Comparison of ENCODE assay signal across 8 cellular contexts in genomic region chr7:134986363-134987231, GRCh38. TPM values are rescaled to one million over a fixed set of nuclear protein-coding genes. Genes with fewer than 3 reads are reported as not detected.
DNase-seq lines count a peak whose midpoint lies in the region; ATAC-seq and TF ChIP-seq lines count a peak whose summit lies in the region.

AGBL3 (plus strand) TSS chr7:134986508; CDS start chr7:134987934, 1,426 bp downstream.

- peak within 1 kb of the TSS; percentile 71 for H3K4me3 ChIP-seq in NB4 (ENCODE audit: low read depth, low read length)
- H3K4me3 ChIP-seq in SK-N-MC: peak within 1 kb of the TSS; percentile 84
- peak within 1 kb of the TSS; percentile 12 to 66 (median 58) for H3K4me3 ChIP-seq in thyroid gland (replicated peaks in 1 of 3)

- H3K27me3 ChIP-seq in thyroid gland: no peaks in the 10 kb centered on the region

- 0% methylated on average over 11 to 35 of the region's 69 CpGs for WGBS in thyroid gland, 2 donors

- peak; percentile 66 for TF ChIP-seq CTCF in GM10248 (IDR thresholded peaks at IDR 0.05; ENCODE audit: control extremely low read depth, extremely low read depth, low read depth, missing control alignments)
- peak; percentile 49 for TF ChIP-seq CTCF in NB4 (IDR thresholded peaks at IDR 0.05; ENCODE audit: low read depth, low read length)
- peak; percentile 73 for TF ChIP-seq CTCF in osteocyte (IDR thresholded peaks at IDR 0.05)
- peak in 5 of 6 experiments; percentile 11 to 74 (median 57) for TF ChIP-seq CTCF in thyroid gland (IDR thresholded peaks at IDR 0.05)

- ATAC-seq in HG02571 (IDR thresholded peaks at IDR 0.05; ENCODE audit: unreplicated experiment): peak; percentile 90

- no peaks in the 10 kb centered on the region for H3K9me3 Mint-ChIP-seq in activated naive CD8-positive, alpha-beta T cell (ENCODE audit: low read depth)
- H3K9me3 Mint-ChIP-seq in osteocyte (ENCODE audit: unreplicated experiment): no peaks in the 10 kb centered on the region

- peak within 1 kb of the TSS; percentile 86 for H3K9ac ChIP-seq in SK-N-MC (ENCODE audit: insufficient read length)

- no peaks in the 10 kb centered on the region for H3K27me3 Mint-ChIP-seq in activated naive CD8-positive, alpha-beta T cell
- no peaks in the 10 kb centered on the region for H3K27me3 Mint-ChIP-seq in osteocyte (ENCODE audit: unreplicated experiment)

- peak within 1 kb of the TSS; percentile 97 for H3K27ac Mint-ChIP-seq in activated naive CD8-positive, alpha-beta T cell
- peak within 1 kb of the TSS; percentile 98 for H3K27ac Mint-ChIP-seq in osteocyte (ENCODE audit: unreplicated experiment)

- H3K9me3 ChIP-seq in SK-N-MC (ENCODE audit: low read depth, low read length) (no peaks in the 10 kb centered on the region), thyroid gland (no peaks in the 10 kb centered on the region)

- H3K36me3 Mint-ChIP-seq in activated naive CD8-positive, alpha-beta T cell: peaks cover 10% of the 10 kb centered on the region
- peaks cover 7% of the 10 kb centered on the region for H3K36me3 Mint-ChIP-seq in osteocyte (ENCODE audit: unreplicated experiment)

- H3K36me3 ChIP-seq in SK-N-MC (ENCODE audit: insufficient read depth, low read length) (peaks cover 26% of the 10 kb centered on the region), thyroid gland (no peaks in the 10 kb centered on the region)

- H3K27ac ChIP-seq in SK-N-MC (peak within 1 kb of the TSS; percentile 76; the same call in 1 of the 2 replicates), thyroid gland (peak within 1 kb of the TSS; percentile 45 to 89 (median 86))

- DNase-seq in GM10248 (ENCODE audit: extremely low spot score): peak; percentile 88
- peak; percentile 93 for DNase-seq in NB4 (ENCODE audit: low read depth)
- peak; percentile 73 for DNase-seq in SK-N-MC (ENCODE audit: low read depth, low spot score)
- peak; percentile 86 to 97 (median 93) for DNase-seq in head of caudate nucleus
- peak; percentile 98 for DNase-seq in osteocyte (ENCODE audit: extremely low spot score, unreplicated experiment)
- DNase-seq in thyroid gland: peak; percentile 94 to 97

- POLR2A ChIA-PET in GM10248 (lab: Yijun Ruan, JAX): interaction anchor here (1.4 kb wide), 1 partner anchor 9 kb away, joined by 4 read pairs; no protein-coding TSS in a partner anchor

- peak; percentile 44 for TF ChIP-seq POLR2A in NB4 (IDR thresholded peaks at IDR 0.05; ENCODE audit: extremely low read depth, insufficient read length)
- peak in 1 of 2 donors; percentile 71 for TF ChIP-seq POLR2A in thyroid gland (IDR thresholded peaks at IDR 0.05)

- intact Hi-C loops in head of caudate nucleus (cut with DNase I): loop anchor here (2.0 kb wide), 1 partner anchor 184 kb away; the partner anchor contains the start of gene CYREN
- intact Hi-C loops in thyroid gland (cut with DNase I): loop anchor here (5.0 kb wide), 1 partner anchor 186 kb away; the partner anchor contains the start of gene CYREN

- CTCF ChIA-PET in GM10248 (lab: Yijun Ruan, JAX): interaction anchor here (0.6 to 4.8 kb wide), 42 partner anchors 10 to 351 kb away, joined by 3 to 40 read pairs (median 4); partner anchors contain the start of genes CYREN and TMEM140

- peak within 1 kb of the TSS; percentile 98 for H3K4me3 Mint-ChIP-seq in activated naive CD8-positive, alpha-beta T cell
- H3K4me3 Mint-ChIP-seq in osteocyte (ENCODE audit: unreplicated experiment): peak within 1 kb of the TSS; percentile 97

- H3K4me1 ChIP-seq in thyroid gland: peaks cover 6% of the 10 kb centered on the region in 2 donors

- peaks cover 48% of the 10 kb centered on the region for H3K4me1 Mint-ChIP-seq in activated naive CD8-positive, alpha-beta T cell (ENCODE audit: low read depth)
- H3K4me1 Mint-ChIP-seq in osteocyte (ENCODE audit: unreplicated experiment): peaks cover 23% of the 10 kb centered on the region

RNA-seq across cellular contexts. Expression of gene AGBL3, which starts in this region (rescaled TPM):
- 1.2 and 1.3 TPM in 2 replicates for total RNA-seq in osteocyte
- 1 to 10 TPM; 3.6 to 5.0 (median 4.1) TPM for total RNA-seq in thyroid gland

Comparison
In these comparisons a context has a peak if more than half of its experiments do, and no peak if none do; other contexts are left out.
1. Peak in every context shown above with its lines: DNase-seq, ATAC-seq, H3K4me3 ChIP-seq and H3K27ac ChIP-seq.